15 cellular contexts compared by ENCODE assay signal in genomic region chr10:101631821-101632475, GRCh38.
"Had no signal": no experiment of that assay in that cellular context is flagged by ENCODE, and none has a peak within 500 bp of the region (broad histone marks: within the 10 kb centered on the region; RNA-seq: fewer than 3 reads in every experiment).

No MANE protein-coding gene starts in this region.

- H3K4me3 ChIP-seq: dorsolateral prefrontal cortex, gastrocnemius medialis, ovary, tibial nerve had no signal

- H3K27ac ChIP-seq: dorsolateral prefrontal cortex, gastrocnemius medialis, ovary, tibial nerve had no signal

- H3K27me3 Mint-ChIP-seq: activated naive CD4-positive, alpha-beta T cell treated with anti-CD3 and anti-CD28 coated beads, Interleukin-2, amount 10 ng/mL, durations not matched to agents 7 days and 5 days had no signal

- H3K27ac Mint-ChIP-seq: activated naive CD4-positive, alpha-beta T cell treated with anti-CD3 and anti-CD28 coated beads, Interleukin-2, amount 10 ng/mL, durations not matched to agents 7 days and 5 days; activated T-helper 2 cell treated with anti-CD3 and anti-CD28 coated beads, Interferon-gamma antibody, Interleukin-2, Interleukin-4, amounts not matched to agents 10 μg/mL and 5 μg/mL and 100 μg/mL, durations not matched to agents 14 hours and 24 hours and 36 hours; T-helper 2 cell treated with Interferon-gamma antibody and Interleukin-4, amounts not matched to agents 5 μg/mL and 100 μg/mL, for 36 hours had no signal

- H3K4me1 Mint-ChIP-seq: activated naive CD4-positive, alpha-beta T cell treated with anti-CD3 and anti-CD28 coated beads, Interleukin-2, amount 10 ng/mL, durations not matched to agents 7 days and 5 days had no signal

- ATAC-seq: gastrocnemius medialis had no signal

- H3K4me3 Mint-ChIP-seq: activated naive CD4-positive, alpha-beta T cell treated with anti-CD3 and anti-CD28 coated beads, Interleukin-2, amount 10 ng/mL, durations not matched to agents 7 days and 5 days; T-helper 2 cell treated with Interferon-gamma antibody and Interleukin-4, amounts not matched to agents 5 μg/mL and 100 μg/mL, for 36 hours had no signal

- H3K9me3 Mint-ChIP-seq: activated naive CD4-positive, alpha-beta T cell treated with anti-CD3 and anti-CD28 coated beads, Interleukin-2, amount 10 ng/mL, durations not matched to agents 7 days and 5 days; activated T-helper 2 cell treated with anti-CD3 and anti-CD28 coated beads, Interferon-gamma antibody, Interleukin-2, Interleukin-4, amounts not matched to agents 10 μg/mL and 5 μg/mL and 100 μg/mL, durations not matched to agents 14 hours and 24 hours and 36 hours; T-helper 2 cell treated with Interferon-gamma antibody and Interleukin-4, amounts not matched to agents 5 μg/mL and 100 μg/mL, for 36 hours had no signal

- H3K27me3 ChIP-seq: dorsolateral prefrontal cortex, gastrocnemius medialis, ovary, tibial nerve had no signal

- DNase-seq: activated CD4-positive, alpha-beta T cell treated with anti-CD3 and anti-CD28 coated beads, Interleukin-2, amount 50 U/mL, for 1 hour; activated naive CD4-positive, alpha-beta T cell treated with anti-CD3 and anti-CD28 coated beads, Interleukin-2, amount 10 ng/mL, durations not matched to agents 7 days and 5 days; activated T-cell treated with anti-CD3 and anti-CD28 coated beads for 4 hours; anterior cingulate cortex; dorsolateral prefrontal cortex; gastrocnemius medialis; kidney glomerular epithelial cell; mammary epithelial cell; stimulated activated CD4-positive, alpha-beta T cell treated with anti-CD3 and anti-CD28 coated beads, Interleukin-4, amount 100 ng/mL, for 4 hours; SW 1271 had no signal

- FAIRE-seq: endothelial cell of umbilical vein had no signal

- H3K9me3 ChIP-seq: gastrocnemius medialis, ovary, tibial nerve had no signal

- H3K36me3 ChIP-seq: gastrocnemius medialis, ovary had no signal
